In the genomic region with DNA sequence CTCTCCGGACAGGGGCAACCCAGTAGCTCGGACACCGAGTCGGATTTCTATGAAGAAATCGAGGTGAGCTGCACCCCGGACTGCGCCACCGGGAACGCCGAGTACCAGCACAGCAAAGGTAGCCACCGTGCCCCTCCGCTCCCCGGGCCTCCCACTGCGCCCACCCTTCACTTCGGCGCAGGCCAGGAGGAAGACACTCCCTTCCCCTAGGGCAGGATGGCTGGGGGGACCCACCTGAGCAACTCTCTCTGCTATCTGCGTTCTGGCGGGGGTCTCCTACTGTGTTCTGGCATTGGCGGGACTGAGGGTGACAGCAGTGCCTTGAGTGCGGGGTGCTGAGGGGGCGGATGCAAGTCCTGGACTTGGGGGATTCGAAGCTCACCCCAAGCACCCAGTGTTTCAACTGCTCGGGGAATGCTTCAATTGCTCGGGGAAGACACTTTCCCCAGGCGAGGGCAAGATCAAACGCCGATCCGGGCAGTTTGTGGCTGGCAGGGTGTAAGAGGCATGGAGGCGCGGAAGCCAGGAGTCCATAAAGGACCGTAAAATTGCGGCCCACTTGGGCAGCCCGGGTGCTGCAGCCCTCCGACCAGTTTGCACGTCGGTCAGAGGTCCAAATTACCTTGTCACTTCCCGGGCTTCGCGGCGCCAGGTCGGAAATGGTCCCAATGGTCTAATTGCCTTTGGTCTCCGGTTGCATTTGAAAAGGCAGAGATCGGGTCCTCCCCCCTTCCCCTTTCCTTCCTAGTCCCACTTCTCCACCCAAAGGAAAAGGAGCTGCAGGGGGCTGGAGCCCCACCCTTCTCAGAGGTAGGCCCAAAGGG, we compare ENCODE assay signal across 11 cellular contexts. TPM values are rescaled to one million over a fixed set of nuclear protein-coding genes. Genes with fewer than 3 reads are reported as not detected.
DNase-seq lines count a peak whose midpoint lies in the region; ATAC-seq and TF ChIP-seq lines count a peak whose summit lies in the region.
"Had no signal": no experiment of that assay in that cellular context is flagged by ENCODE, and none has a peak within 500 bp of the region (broad histone marks: within the 10 kb centered on the region; RNA-seq: fewer than 3 reads in every experiment).

No MANE protein-coding gene starts in this region.

- no peak for DNase-seq in AG09309 (ENCODE audit: low read depth)
- no peak for DNase-seq in colonic mucosa
- DNase-seq in neuronal stem cell (ENCODE audit: low spot score): no peak
- DNase-seq in SIG-M5 (lab: John Stamatoyannopoulos, UW): no peak
- no peak for DNase-seq in 8988T
- DNase-seq: effector memory CD4-positive, alpha-beta T cell; hippocampal formation; OCI-M1; WERI-Rb-1 had no signal

- H4K8ac ChIP-seq in neuronal stem cell (ENCODE audit: low read depth, low read length): no peak overlapping the region

- H2BK12ac ChIP-seq in neuronal stem cell (ENCODE audit: low read length): no peak overlapping the region

- peaks cover 91% of the 10 kb centered on the region for H3K27me3 ChIP-seq in colonic mucosa
- H3K27me3 ChIP-seq in neuronal stem cell (ENCODE audit: control insufficient read depth in 3 of 3, insufficient read depth in 3 of 3, low read depth in 1 of 3, low read length in 3 of 3): peaks cover 80 to 100% (median 98%) of the 10 kb centered on the region in 3 experiments

- no peak overlapping the region for H2BK120ac ChIP-seq in neuronal stem cell (ENCODE audit: low read depth, low read length)

- peak overlapping the region; percentile 25; the same call in 1 of the 2 replicates for H3K9ac ChIP-seq in ES-I3 (ENCODE audit: low read depth, low read length)
- H3K9ac ChIP-seq in colonic mucosa (ENCODE audit: low read depth in 2 of 2, low read length in 2 of 2): no peak overlapping the region
- H3K9ac ChIP-seq in neuronal stem cell (ENCODE audit: low read depth, low read length, poor library complexity): no peak overlapping the region

- H3K79me1 ChIP-seq in neuronal stem cell (ENCODE audit: low read depth, low read length): no peaks in the 10 kb centered on the region

- H2BK5ac ChIP-seq in neuronal stem cell (ENCODE audit: low read length): no peak overlapping the region

- peaks cover 13% of the 10 kb centered on the region for H3K4me1 ChIP-seq in ES-I3 (ENCODE audit: insufficient read depth, low read length)
- H3K4me1 ChIP-seq in colonic mucosa: peaks cover 25% of the 10 kb centered on the region
- H3K4me1 ChIP-seq in neuronal stem cell (ENCODE audit: control insufficient read depth in 2 of 2, insufficient read depth in 1 of 2, low read depth in 1 of 2, low read length in 2 of 2): peaks cover 3 to 14% of the 10 kb centered on the region in 2 donors

- no peak overlapping the region for H4K91ac ChIP-seq in neuronal stem cell (ENCODE audit: low read depth, low read length, poor library complexity)

- H3K23ac ChIP-seq in neuronal stem cell (ENCODE audit: low read depth, low read length, poor library complexity): peak overlapping the region; percentile 11

- intact Hi-C loops in colonic mucosa (cut with DNase I): no loop called here

- H3K27ac ChIP-seq in colonic mucosa (no peak overlapping the region), neuronal stem cell (replicated peaks; ENCODE audit: low read length) (no peak overlapping the region)
- H3K27ac ChIP-seq: WERI-Rb-1 had no signal

- no peaks in the 10 kb centered on the region for H3K36me3 ChIP-seq in ES-I3 (ENCODE audit: insufficient read depth, low read length)
- no peaks in the 10 kb centered on the region for H3K36me3 ChIP-seq in colonic mucosa
- H3K36me3 ChIP-seq in neuronal stem cell (replicated peaks in 1 of 2; ENCODE audit: control insufficient read depth in 2 of 2, insufficient read depth in 2 of 2, low read length in 2 of 2): no peaks in the 10 kb centered on the region
- H3K36me3 ChIP-seq: WERI-Rb-1 had no signal

- H3K4me2 ChIP-seq in neuronal stem cell (ENCODE audit: insufficient read depth, low read length, poor library complexity, severe bottlenecking): no peak overlapping the region

- H3K9me3 ChIP-seq in ES-I3 (ENCODE audit: control insufficient read depth, insufficient read depth, low read length) (no peaks in the 10 kb centered on the region), colonic mucosa (no peaks in the 10 kb centered on the region), neuronal stem cell (replicated peaks in 1 of 2; ENCODE audit: control insufficient read depth in 2 of 2, insufficient read depth in 1 of 2, low read depth in 1 of 2, low read length in 2 of 2) (peaks cover 3 to 9% of the 10 kb centered on the region in 2 donors)

- no peak overlapping the region for H2BK15ac ChIP-seq in neuronal stem cell (ENCODE audit: low read length)

- H3K14ac ChIP-seq in neuronal stem cell (ENCODE audit: low read length): no peak overlapping the region

- ATAC-seq in GM21619 (IDR thresholded peaks at IDR 0.05; ENCODE audit: unreplicated experiment): no peak

- peak overlapping the region; percentile 61 for H3K4me3 ChIP-seq in AG09309 (ENCODE audit: control insufficient read depth, low read depth, low read length)
- H3K4me3 ChIP-seq in colonic mucosa: peak overlapping the region; percentile 32
- no peak overlapping the region for H3K4me3 ChIP-seq in neuronal stem cell (ENCODE audit: low read length in 2 of 2)

- H2AK5ac ChIP-seq in neuronal stem cell (ENCODE audit: low read depth, low read length): peak overlapping the region; percentile 18

- H2AFZ ChIP-seq in neuronal stem cell (ENCODE audit: low read length): peak overlapping the region; percentile 51

- WGBS in neuronal stem cell (ENCODE audit: extremely low coverage in 2 of 2, insufficient read length in 2 of 2, insufficient replicate concordance in 1 of 2), 2 donors: no CpG with 5 or more reads among the region's 43 CpGs

- no peak overlapping the region for H3K18ac ChIP-seq in neuronal stem cell (ENCODE audit: low read length)

- TF ChIP-seq CTCF in AG09309 (IDR thresholded peaks at IDR 0.05; ENCODE audit: control insufficient read depth, insufficient read depth, low read depth, low read length, missing control alignments) (no peak), colonic mucosa (IDR thresholded peaks at IDR 0.05) (no peak)

- no peak overlapping the region for H3K4ac ChIP-seq in neuronal stem cell (ENCODE audit: low read length)

RNA-seq across cellular contexts. Expression of a gene that starts 0.9 kb away (rescaled TPM):
- 1 to 10 TPM in 1 of 2 donors, under 1 TPM in 1; 0.32 to 1.5 TPM for total RNA-seq in colonic mucosa
- not detected for polyA plus RNA-seq in neuronal stem cell (2013, experiment 1 of 2)
- not detected for polyA plus RNA-seq in neuronal stem cell (2013, experiment 2 of 2)

RNA-seq across cellular contexts. Expression of a gene that starts 43.7 kb away (rescaled TPM):
- 10 to 100 TPM; 22.7 to 33.8 TPM for total RNA-seq in colonic mucosa
- polyA plus RNA-seq in neuronal stem cell (2013, experiment 1 of 2): not detected
- polyA plus RNA-seq in neuronal stem cell (2013, experiment 2 of 2): not detected

RNA-seq across cellular contexts. Expression of a gene that starts 58.5 kb away (rescaled TPM):
- 1 to 10 TPM; 2.9 to 3.7 TPM for total RNA-seq in colonic mucosa
- not detected for polyA plus RNA-seq in neuronal stem cell (2013, experiment 1 of 2)
- not detected for polyA plus RNA-seq in neuronal stem cell (2013, experiment 2 of 2)

Comparison
In these comparisons a context has a peak if more than half of its experiments do, and no peak if none do; other contexts are left out.
1. H3K4me3 ChIP-seq: peak in AG09309 (single experiment) and colonic mucosa (single experiment); none in neuronal stem cell (0 of 2).